ENCODE assay signal across 24 cellular contexts in genomic region chr20:44401770-44402390, GRCh38. TPM values are rescaled to one million over a fixed set of nuclear protein-coding genes. Genes with fewer than 3 reads are reported as not detected.
"Had no signal": no experiment of that assay in that cellular context is flagged by ENCODE, and none has a peak within 500 bp of the region (broad histone marks: within the 10 kb centered on the region; RNA-seq: fewer than 3 reads in every experiment).

No MANE protein-coding gene starts in this region.

- H3K36me3 ChIP-seq: adrenal gland, upper lobe of right lung had no signal

- H3K27ac Mint-ChIP-seq: activated CD4-positive, alpha-beta memory T cell treated with anti-CD3 and anti-CD28 coated beads, Interleukin-2, amount 10 ng/mL, durations not matched to agents 7 days and 5 days; activated naive CD4-positive, alpha-beta T cell treated with anti-CD3 and anti-CD28 coated beads, Interleukin-2, amount 50 U/mL, for 24 hours; activated T-cell treated with anti-CD3 and anti-CD28 coated beads, Interleukin-2, amount 50 U/mL, for 24 hours; naive thymus-derived CD4-positive, alpha-beta T cell; stimulated activated naive CD8-positive, alpha-beta T cell treated with anti-CD3 and anti-CD28 coated beads, Interleukin-15, amount 100 ng/mL, for 72 hours; WTC11 had no signal

- H3K27me3 Mint-ChIP-seq: activated naive CD4-positive, alpha-beta T cell treated with anti-CD3 and anti-CD28 coated beads, Interleukin-2, amount 50 U/mL, for 24 hours; progenitor cell of endocrine pancreas had no signal

- H3K36me3 Mint-ChIP-seq: activated naive CD4-positive, alpha-beta T cell treated with anti-CD3 and anti-CD28 coated beads, Interleukin-2, amount 50 U/mL, for 24 hours; naive thymus-derived CD4-positive, alpha-beta T cell; WTC11 had no signal

- ATAC-seq: foreskin keratinocyte; naive thymus-derived CD4-positive, alpha-beta T cell; stimulated activated naive CD8-positive, alpha-beta T cell treated with anti-CD3 and anti-CD28 coated beads, Interleukin-15, amount 100 ng/mL, for 72 hours; upper lobe of right lung; WTC11 had no signal

- H3K4me1 Mint-ChIP-seq: activated CD4-positive, alpha-beta memory T cell treated with anti-CD3 and anti-CD28 coated beads, Interleukin-2, amount 10 ng/mL, durations not matched to agents 7 days and 5 days; activated naive CD4-positive, alpha-beta T cell treated with anti-CD3 and anti-CD28 coated beads, Interleukin-2, amount 50 U/mL, for 24 hours; stimulated activated naive CD8-positive, alpha-beta T cell treated with anti-CD3 and anti-CD28 coated beads, Interleukin-15, amount 100 ng/mL, for 72 hours; WTC11 had no signal

- H3K9me3 Mint-ChIP-seq: activated naive CD4-positive, alpha-beta T cell treated with anti-CD3 and anti-CD28 coated beads, Interleukin-2, amount 50 U/mL, for 24 hours had no signal

- H3K4me3 ChIP-seq: adrenal gland, lung, upper lobe of right lung had no signal

- H3K9me3 ChIP-seq: adrenal gland, upper lobe of right lung had no signal

- DNase-seq: activated CD4-positive, alpha-beta memory T cell treated with anti-CD3 and anti-CD28 coated beads, Interleukin-2, amount 10 ng/mL, durations not matched to agents 7 days and 5 days; activated CD4-positive, alpha-beta T cell treated with anti-CD3 and anti-CD28 coated beads for 4 hours; activated effector memory CD4-positive, alpha-beta T cell treated with Interleukin-2 at 50 U/mL for 16 hours; activated T-cell treated with anti-CD3 and anti-CD28 coated beads, Interleukin-2, amount 50 U/mL, for 24 hours; effector CD4-positive, alpha-beta T cell; foreskin keratinocyte; glutamatergic neuron; midbrain; naive thymus-derived CD4-positive, alpha-beta T cell; occipital lobe; right cardiac atrium; stimulated activated CD4-positive, alpha-beta T cell treated with anti-CD3 and anti-CD28 coated beads, Interleukin-1b, Interleukin-23, amount 100 ng/mL, for 48 hours; stimulated activated naive CD8-positive, alpha-beta T cell treated with anti-CD3 and anti-CD28 coated beads, Interleukin-15, amount 100 ng/mL, for 72 hours; SW 1271; upper lobe of right lung had no signal

- H3K4me1 ChIP-seq: adrenal gland, upper lobe of right lung had no signal

- FAIRE-seq: colon, TTC549 had no signal

- H3K4me3 Mint-ChIP-seq: activated CD4-positive, alpha-beta memory T cell treated with anti-CD3 and anti-CD28 coated beads, Interleukin-2, amount 10 ng/mL, durations not matched to agents 7 days and 5 days; activated naive CD4-positive, alpha-beta T cell treated with anti-CD3 and anti-CD28 coated beads, Interleukin-2, amount 50 U/mL, for 24 hours; activated T-cell treated with anti-CD3 and anti-CD28 coated beads, Interleukin-2, amount 50 U/mL, for 24 hours; naive thymus-derived CD4-positive, alpha-beta T cell; stimulated activated naive CD8-positive, alpha-beta T cell treated with anti-CD3 and anti-CD28 coated beads, Interleukin-15, amount 100 ng/mL, for 72 hours; WTC11 had no signal

- H3K27ac ChIP-seq: adrenal gland, foreskin keratinocyte, upper lobe of right lung had no signal

- H3K27me3 ChIP-seq: adrenal gland, foreskin keratinocyte, upper lobe of right lung had no signal

RNA-seq across cellular contexts. Expression of gene HNF4A, which starts 46.4 kb away (rescaled TPM):
- total RNA-seq: activated CD4-positive, alpha-beta memory T cell treated with anti-CD3 and anti-CD28 coated beads, Interleukin-2, amount 10 ng/mL, durations not matched to agents 7 days and 5 days; foreskin keratinocyte; naive thymus-derived CD4-positive, alpha-beta T cell; occipital lobe; T-helper 2 cell treated with Interferon-gamma antibody and Interleukin-4, amounts not matched to agents 100 ng/mL and 5 ng/mL, for 36 hours; temporal lobe had no signal
- polyA plus RNA-seq: foreskin keratinocyte; naive thymus-derived CD4-positive, alpha-beta T cell had no signal
